In genomic region chr1:233242827-233243483, GRCh38 we compare ENCODE assay signal across 15 cellular contexts. TPM values are rescaled to one million over a fixed set of nuclear protein-coding genes. Genes with fewer than 3 reads are reported as not detected.
DNase-seq lines count a peak whose midpoint lies in the region; ATAC-seq, FAIRE-seq and TF ChIP-seq lines count a peak whose summit lies in the region.
"Had no signal": no experiment of that assay in that cellular context is flagged by ENCODE, and none has a peak within 500 bp of the region (broad histone marks: within the 10 kb centered on the region; RNA-seq: fewer than 3 reads in every experiment).

No MANE protein-coding gene starts in this region.

- H3K36me3 ChIP-seq in pancreas: no peaks in the 10 kb centered on the region
- H3K36me3 ChIP-seq: brain microvascular endothelial cell had no signal

- peak overlapping the region in 3 of 4 donors; percentile 12 to 66 (median 48) for H3K27ac ChIP-seq in pancreas
- H3K27ac ChIP-seq: brain microvascular endothelial cell had no signal

- H3K4me1 ChIP-seq in pancreas: peaks cover 0 to 15% (median 5%) of the 10 kb centered on the region in 3 donors

- no peak overlapping the region for H3K4me3 ChIP-seq in pancreas
- H3K4me3 ChIP-seq: K562 had no signal

- DNase-seq in GF-D8 (lab: John Stamatoyannopoulos, UW): peak; percentile 72
- DNase-seq in NCI-H2029 (lab: John Stamatoyannopoulos, UW): peak; percentile 37
- peak; percentile 27 for DNase-seq in amniotic epithelial cell (ENCODE audit: low read depth)
- DNase-seq in pancreas: no peak
- no peak for DNase-seq in stimulated activated CD4-positive, alpha-beta T cell treated with anti-CD3 and anti-CD28 coated beads, Interleukin-2, amount 100 ng/mL, for 24 hours
- no peak for DNase-seq in NCI-H345 treated with DMSO at 0.1 percent for 48 hours (lab: John Stamatoyannopoulos, UW; ENCODE audit: unreplicated experiment)
- DNase-seq in GM19240 (ENCODE audit: insufficient read length, low spot score): no peak
- DNase-seq: activated CD4-positive, alpha-beta T cell treated with anti-CD3 and anti-CD28 coated beads for 4 hours; brain microvascular endothelial cell had no signal

- WGBS in pancreas, 2 donors: 49 to 53% methylated on average over 4 of the region's 4 CpGs

- ATAC-seq in pancreas (peak; percentile 42 to 67 (median 57)), GM19023 (IDR thresholded peaks at IDR 0.05; ENCODE audit: unreplicated experiment) (no peak)
- ATAC-seq: activated T-helper 17 cell treated with anti-CD3 and anti-CD28 coated beads, Interleukin-2, amount 50 U/mL, for 72 hours; HCT116; K562; sciatic nerve had no signal

- H3K27me3 ChIP-seq in pancreas: no peaks in the 10 kb centered on the region
- H3K27me3 ChIP-seq: brain microvascular endothelial cell had no signal

- no peaks in the 10 kb centered on the region for H3K9me3 ChIP-seq in pancreas

- intact Hi-C loops in pancreas (cut with DNase I): loop anchor here in 2 of 3 donors (10.0 kb wide), 1 partner anchor 608 kb away; the partner anchor contains the start of gene SIPA1L2 (in 2 of the 2)

- FAIRE-seq in pancreas (lab: Jason Lieb, UNC): no peak
- FAIRE-seq: GM12891, K562 had no signal

- no peak for TF ChIP-seq CTCF in pancreas (IDR thresholded peaks at IDR 0.05)

RNA-seq across cellular contexts. Expression of gene PCNX2, which starts 52.6 kb away (rescaled TPM):
- 10 to 100 TPM in 2 of 6 donors, 1 to 10 TPM in 4; 7.6 to 13.4 (median 8.7) TPM for total RNA-seq in pancreas
- 10 to 100 TPM in 1 of 2 donors, 1 to 10 TPM in 1; 5.5 to 25.9 TPM for polyA plus RNA-seq in pancreas
- polyA plus RNA-seq: K562 had no signal

Comparison
In these comparisons a context has a peak if more than half of its experiments do, and no peak if none do; other contexts are left out.
1. DNase-seq: peak in GF-D8 (single experiment), NCI-H2029 (single experiment) and amniotic epithelial cell (single experiment); none in pancreas (0 of 6), stimulated activated CD4-positive, alpha-beta T cell treated with anti-CD3 and anti-CD28 coated beads, Interleukin-2, amount 100 ng/mL, for 24 hours (0 of 2), NCI-H345 treated with DMSO at 0.1 percent for 48 hours (single experiment) and GM19240 (single experiment).